8 cellular contexts compared by ENCODE assay signal in the genomic region with DNA sequence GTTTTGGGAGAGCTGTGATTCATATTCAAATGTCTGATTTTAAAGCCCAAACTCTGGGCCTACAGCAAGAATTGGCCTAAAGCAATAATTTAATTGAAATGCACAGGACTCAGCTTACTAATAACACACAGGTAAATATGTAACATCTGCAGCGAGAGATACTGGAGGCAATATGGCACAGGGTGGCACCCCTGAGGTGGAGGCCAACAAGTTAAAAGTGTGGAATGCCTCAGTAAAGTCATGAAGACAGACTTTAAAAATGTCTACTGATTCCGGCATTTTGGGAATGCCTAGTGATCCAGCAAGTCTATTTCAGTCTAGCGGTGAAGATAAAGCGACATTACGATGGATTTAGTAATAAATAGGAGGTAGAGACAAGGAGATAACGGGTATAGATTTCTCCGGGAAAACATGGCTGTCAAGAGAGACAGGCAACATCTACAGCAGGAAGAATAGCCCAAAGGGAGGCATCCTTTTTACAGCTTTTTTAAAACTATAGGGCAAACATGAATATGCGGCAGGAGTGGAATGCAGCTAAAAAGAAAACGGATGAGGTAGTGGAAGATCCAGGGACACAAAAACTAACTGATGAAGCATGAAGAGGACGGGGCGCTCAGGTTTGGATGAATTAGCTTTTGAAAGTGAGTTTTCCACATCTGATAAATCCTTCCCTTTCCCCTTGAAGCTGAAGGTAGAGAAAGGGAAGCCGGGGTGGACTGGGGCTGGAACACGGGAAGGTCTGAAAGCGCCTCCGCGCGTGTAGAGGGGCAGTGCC. TPM values are rescaled to one million over a fixed set of nuclear protein-coding genes. Genes with fewer than 3 reads are reported as not detected.
A peak's percentile ranks its signal among the peaks of the same experiment; 100 is the strongest.
DNase-seq lines count a peak whose midpoint lies in the region; ATAC-seq and TF ChIP-seq lines count a peak whose summit lies in the region.

No MANE protein-coding gene starts in this region.

- H4K20me1 ChIP-seq in mammary epithelial cell (ENCODE audit: insufficient read depth, low read length): no peaks in the 10 kb centered on the region

- WGBS in mammary epithelial cell (ENCODE audit: low coverage, missing lambda C conversion rate): 29% methylated on average over 11 of the region's 17 CpGs

- CTCF ChIA-PET in mammary epithelial cell (lab: Charles Lee; ENCODE audit: low non-redundant PET): no interaction called here

- H3K27me3 ChIP-seq in mammary epithelial cell (ENCODE audit: insufficient read depth, low read length) (no peaks in the 10 kb centered on the region), mucosa of stomach (ENCODE audit: control insufficient read depth, insufficient read depth, low read length) (no peaks in the 10 kb centered on the region)

- H3K36me3 ChIP-seq in mammary epithelial cell (ENCODE audit: insufficient read depth, low read length): no peaks in the 10 kb centered on the region
- no peaks in the 10 kb centered on the region for H3K36me3 ChIP-seq in mucosa of stomach (ENCODE audit: control insufficient read depth, insufficient read depth, low read length)

- H3K4me1 ChIP-seq in mammary epithelial cell (ENCODE audit: insufficient read depth, low read length): peaks cover 18% of the 10 kb centered on the region
- peaks cover 9% of the 10 kb centered on the region for H3K4me1 ChIP-seq in mucosa of stomach (ENCODE audit: control insufficient read depth, insufficient read depth, low read length)

- TF ChIP-seq CTCF in AG09309 (IDR thresholded peaks at IDR 0.05; ENCODE audit: control insufficient read depth, insufficient read depth, low read depth, low read length, missing control alignments) (no peak), mammary epithelial cell (conservative IDR thresholded peaks at IDR 0.05 in 1 of 2, IDR thresholded peaks at IDR 0.05 in 1 of 2; ENCODE audit: extremely low read depth in 1 of 2, insufficient read depth in 1 of 2, low read depth in 1 of 2, low read length in 2 of 2) (peak in 1 of 2 donors; percentile 7)

- H3K4me2 ChIP-seq in mammary epithelial cell (ENCODE audit: insufficient read depth, low read depth, low read length): peak overlapping the region; percentile 96

- intact Hi-C loops in mammary epithelial cell (cut with micrococcal nuclease): loop anchor here (1.0 to 5.0 kb wide), 3 partner anchors 48 to 630 kb away; a partner anchor contains a TSS

- H3K79me2 ChIP-seq in mammary epithelial cell (ENCODE audit: insufficient read depth, low read length): peaks cover 65% of the 10 kb centered on the region

- in situ Hi-C loops in mammary epithelial cell (cut with MboI; ENCODE audit: low sequenced_read_pairs in 2 of 2): loop anchor here in 1 of 2 donors (5.0 kb wide), 1 partner anchor 75 kb away; a partner anchor contains a TSS

- H2AFZ ChIP-seq in mammary epithelial cell (ENCODE audit: low read depth, low read length): peak overlapping the region; percentile 94

- H3K9ac ChIP-seq in mammary epithelial cell (ENCODE audit: insufficient read depth, low read length) (peak overlapping the region; percentile 93), mucosa of stomach (ENCODE audit: low read length) (peak overlapping the region; percentile 94)

- DNase-seq in AG09309 (ENCODE audit: low read depth) (no peak), HS-5 (ENCODE audit: low read depth) (peak; percentile 3), mammary epithelial cell (peak; percentile 19), D341Med (ENCODE audit: low spot score) (no peak), DMS153 (lab: John Stamatoyannopoulos, UW) (no peak), DMS79 (lab: John Stamatoyannopoulos, UW) (no peak)

- H3K27ac ChIP-seq in mammary epithelial cell (ENCODE audit: insufficient read depth, low read depth, low read length): peak overlapping the region; percentile 83

- dilution Hi-C loops in mammary epithelial cell (cut with HindIII; ENCODE audit: low sequenced_read_pairs): no loop called here

- no TSS peak for BruUV-seq in mammary epithelial cell (replicated peaks; lab: Mats Ljungman, UMichigan)

- H3K9me3 ChIP-seq in mammary epithelial cell (replicated peaks; ENCODE audit: insufficient read depth, low read length) (no peaks in the 10 kb centered on the region), mucosa of stomach (ENCODE audit: control insufficient read depth, low read length) (no peaks in the 10 kb centered on the region)

- ATAC-seq in GM18511 (IDR thresholded peaks at IDR 0.05; ENCODE audit: unreplicated experiment): no peak

- peak overlapping the region; percentile 94 for H3K4me3 ChIP-seq in AG09309 (ENCODE audit: control insufficient read depth, low read depth, low read length)
- H3K4me3 ChIP-seq in mammary epithelial cell (replicated peaks in 1 of 3; ENCODE audit: insufficient read depth in 1 of 3, low read depth in 2 of 3, low read length in 3 of 3): peak overlapping the region; percentile 53 to 94 (median 87)
- H3K4me3 ChIP-seq in mucosa of stomach (ENCODE audit: low read length): peak overlapping the region; percentile 88

RNA-seq across cellular contexts. Expression of a gene that starts 1.2 kb away (rescaled TPM):
- 1 to 10 TPM; 7.5 TPM for total RNA-seq in mammary epithelial cell
- polyA plus RNA-seq in mammary epithelial cell: 4.2 TPM
- 4.4 TPM for polyA minus RNA-seq in mammary epithelial cell

RNA-seq across cellular contexts. Expression of a gene that starts 37.3 kb away (rescaled TPM):
- 1 to 10 TPM; 6.8 to 7.7 TPM for total RNA-seq in mammary epithelial cell
- polyA plus RNA-seq in mammary epithelial cell: 2.1 TPM
- 3.9 TPM for polyA minus RNA-seq in mammary epithelial cell

Comparison
In these comparisons a context has a peak if more than half of its experiments do, and no peak if none do; other contexts are left out.
1. DNase-seq: peak in HS-5 (single experiment) and mammary epithelial cell (single experiment); none in AG09309 (single experiment), D341Med (single experiment), DMS153 (single experiment) and DMS79 (single experiment).
2. Peak in every context shown above with its lines, with median percentiles within 50 percentile points of each other: H3K4me3 ChIP-seq.